ENCODE assay signal across 2 cellular contexts in the genomic region with DNA sequence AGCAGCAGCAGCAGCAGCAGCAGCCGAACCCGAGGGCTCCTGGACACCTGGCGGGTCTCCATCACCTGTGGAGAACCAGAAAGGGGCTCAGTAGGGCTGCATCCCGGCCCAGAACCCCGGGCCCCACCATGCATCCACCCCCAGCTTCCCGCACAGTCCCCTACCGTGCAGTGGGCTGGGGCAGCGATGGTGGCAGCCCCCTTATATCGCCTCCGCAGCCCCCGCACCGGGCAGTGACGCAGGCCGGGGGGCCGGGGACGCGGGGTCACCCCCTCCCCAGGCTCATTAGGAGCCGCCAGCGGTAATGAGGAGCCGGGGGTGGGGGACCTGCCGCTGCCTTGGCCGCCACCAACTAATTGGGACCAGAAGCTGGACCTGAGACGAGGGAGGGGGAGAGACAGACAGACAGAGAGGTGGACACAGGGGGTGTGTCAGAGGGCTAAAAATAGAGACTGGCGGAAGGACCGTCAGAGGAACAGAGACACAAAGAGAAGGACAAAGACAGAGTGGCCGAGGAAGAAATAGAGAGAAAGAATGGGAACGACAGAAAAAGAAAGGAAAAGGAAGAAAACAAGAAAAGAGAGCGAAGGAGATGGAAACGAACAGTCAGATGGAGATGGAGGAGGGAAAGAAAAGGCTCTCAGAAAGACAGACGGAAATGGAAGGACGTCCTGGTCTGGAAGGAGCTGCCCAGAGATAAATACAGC.
TF ChIP-seq lines count a peak whose summit lies in the region.

Gene PTH2, minus strand, starts transcription at position 164 of the 707 bp plus-strand sequence. Its CDS starts 102 bp downstream, at position 62.

TF ChIP-seq in GM23338, 12 proteins besides CTCF, POLR2A, EP300 and RAD21:
- TF ChIP-seq POLR2AphosphoS5 (IDR thresholded peaks at IDR 0.05; ENCODE audit: low read depth) (no peak), JUNB (IDR thresholded peaks at IDR 0.05; ENCODE audit: unreplicated experiment) (no peak), CREB1 (CRISPR knock-in tag; IDR thresholded peaks at IDR 0.05; ENCODE audit: low read depth) (no peak), NANOG (IDR thresholded peaks at IDR 0.05; ENCODE audit: borderline replicate concordance) (no peak), STAT1 (IDR thresholded peaks at IDR 0.05; ENCODE audit: unreplicated experiment) (no peak), ZNF331 (CRISPR knock-in tag; IDR thresholded peaks at IDR 0.05; ENCODE audit: low read depth) (no peak), EZH2 (IDR thresholded peaks at IDR 0.05; ENCODE audit: low read depth, unreplicated experiment) (no peak)
- TF ChIP-seq, protein P1, sequence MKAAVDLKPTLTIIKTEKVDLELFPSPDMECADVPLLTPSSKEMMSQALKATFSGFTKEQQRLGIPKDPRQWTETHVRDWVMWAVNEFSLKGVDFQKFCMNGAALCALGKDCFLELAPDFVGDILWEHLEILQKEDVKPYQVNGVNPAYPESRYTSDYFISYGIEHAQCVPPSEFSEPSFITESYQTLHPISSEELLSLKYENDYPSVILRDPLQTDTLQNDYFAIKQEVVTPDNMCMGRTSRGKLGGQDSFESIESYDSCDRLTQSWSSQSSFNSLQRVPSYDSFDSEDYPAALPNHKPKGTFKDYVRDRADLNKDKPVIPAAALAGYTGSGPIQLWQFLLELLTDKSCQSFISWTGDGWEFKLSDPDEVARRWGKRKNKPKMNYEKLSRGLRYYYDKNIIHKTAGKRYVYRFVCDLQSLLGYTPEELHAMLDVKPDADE (IDR thresholded peaks at IDR 0.05), result no peak
- TF ChIP-seq, protein P2, sequence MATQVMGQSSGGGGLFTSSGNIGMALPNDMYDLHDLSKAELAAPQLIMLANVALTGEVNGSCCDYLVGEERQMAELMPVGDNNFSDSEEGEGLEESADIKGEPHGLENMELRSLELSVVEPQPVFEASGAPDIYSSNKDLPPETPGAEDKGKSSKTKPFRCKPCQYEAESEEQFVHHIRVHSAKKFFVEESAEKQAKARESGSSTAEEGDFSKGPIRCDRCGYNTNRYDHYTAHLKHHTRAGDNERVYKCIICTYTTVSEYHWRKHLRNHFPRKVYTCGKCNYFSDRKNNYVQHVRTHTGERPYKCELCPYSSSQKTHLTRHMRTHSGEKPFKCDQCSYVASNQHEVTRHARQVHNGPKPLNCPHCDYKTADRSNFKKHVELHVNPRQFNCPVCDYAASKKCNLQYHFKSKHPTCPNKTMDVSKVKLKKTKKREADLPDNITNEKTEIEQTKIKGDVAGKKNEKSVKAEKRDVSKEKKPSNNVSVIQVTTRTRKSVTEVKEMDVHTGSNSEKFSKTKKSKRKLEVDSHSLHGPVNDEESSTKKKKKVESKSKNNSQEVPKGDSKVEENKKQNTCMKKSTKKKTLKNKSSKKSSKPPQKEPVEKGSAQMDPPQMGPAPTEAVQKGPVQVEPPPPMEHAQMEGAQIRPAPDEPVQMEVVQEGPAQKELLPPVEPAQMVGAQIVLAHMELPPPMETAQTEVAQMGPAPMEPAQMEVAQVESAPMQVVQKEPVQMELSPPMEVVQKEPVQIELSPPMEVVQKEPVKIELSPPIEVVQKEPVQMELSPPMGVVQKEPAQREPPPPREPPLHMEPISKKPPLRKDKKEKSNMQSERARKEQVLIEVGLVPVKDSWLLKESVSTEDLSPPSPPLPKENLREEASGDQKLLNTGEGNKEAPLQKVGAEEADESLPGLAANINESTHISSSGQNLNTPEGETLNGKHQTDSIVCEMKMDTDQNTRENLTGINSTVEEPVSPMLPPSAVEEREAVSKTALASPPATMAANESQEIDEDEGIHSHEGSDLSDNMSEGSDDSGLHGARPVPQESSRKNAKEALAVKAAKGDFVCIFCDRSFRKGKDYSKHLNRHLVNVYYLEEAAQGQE (IDR thresholded peaks at IDR 0.05; ENCODE audit: unreplicated experiment), result no peak

TF ChIP-seq in endothelial cell of umbilical vein, 7 proteins besides CTCF, POLR2A, EP300 and RAD21:
- TF ChIP-seq FOS (IDR thresholded peaks at IDR 0.05; ENCODE audit: borderline replicate concordance, insufficient read depth, low read length), result no peak
